4 cellular contexts compared by ENCODE assay signal in genomic region chr12:65747338-65747737, GRCh38.
"Had no signal": no experiment of that assay in that cellular context is flagged by ENCODE, and none has a peak within 500 bp of the region (broad histone marks: within the 10 kb centered on the region; RNA-seq: fewer than 3 reads in every experiment).

No MANE protein-coding gene starts in this region.

- H3K4me3 ChIP-seq: GM23338 had no signal

- DNase-seq: H9, HCEC 1CT had no signal

- H3K4me3 Mint-ChIP-seq: GM23338, H9 had no signal

- ATAC-seq: GM23338 had no signal

- H3K27ac Mint-ChIP-seq: GM23338, H9, IgD-negative memory B cell had no signal

- H3K36me3 Mint-ChIP-seq: IgD-negative memory B cell had no signal

- H3K9me3 Mint-ChIP-seq: H9 had no signal
